8 cellular contexts compared by ENCODE assay signal in genomic region chr1:159015440-159015909, GRCh38. TPM values are rescaled to one million over a fixed set of nuclear protein-coding genes. Genes with fewer than 3 reads are reported as not detected.
DNase-seq lines count a peak whose midpoint lies in the region; ATAC-seq and TF ChIP-seq lines count a peak whose summit lies in the region.

No MANE protein-coding gene starts in this region.

- H3K36me3 Mint-ChIP-seq in endothelial cell (ENCODE audit: low read depth, unreplicated experiment) = peaks cover 75% of the 10 kb centered on the region
- H3K36me3 Mint-ChIP-seq in naive thymus-derived CD8-positive, alpha-beta T cell = peaks cover 13 to 66% (median 49%) of the 10 kb centered on the region in 3 donors

- H3K4me3 Mint-ChIP-seq in endothelial cell (ENCODE audit: unreplicated experiment) = peak overlapping the region; percentile 80
- H3K4me3 Mint-ChIP-seq in naive thymus-derived CD8-positive, alpha-beta T cell = peak overlapping the region; percentile 40 to 99 (median 79)

- peaks cover 0 to 56% (median 2%) of the 10 kb centered on the region in 4 donors for H3K4me1 ChIP-seq in transverse colon

- no peaks in the 10 kb centered on the region for H3K27me3 ChIP-seq in transverse colon

- H3K4me3 ChIP-seq in transverse colon = no peak overlapping the region

- peak overlapping the region; percentile 25 to 90 (median 63) for H3K27ac ChIP-seq in transverse colon

- POLR2A ChIA-PET in naive thymus-derived CD8-positive, alpha-beta T cell (lab: Charles Lee) = no interaction called here

- no peak for TF ChIP-seq EP300 in transverse colon (IDR thresholded peaks at IDR 0.05; ENCODE audit: low read depth)

- H3K36me3 ChIP-seq in transverse colon = peaks cover 0 to 29% (median 3%) of the 10 kb centered on the region in 4 donors

- H3K27ac Mint-ChIP-seq in endothelial cell (ENCODE audit: unreplicated experiment) = peak overlapping the region; percentile 68
- H3K27ac Mint-ChIP-seq in naive thymus-derived CD8-positive, alpha-beta T cell = peak overlapping the region in 9 of 10 donors; percentile 36 to 99 (median 83)

- TF ChIP-seq CTCF in endothelial cell (IDR thresholded peaks at IDR 0.05; ENCODE audit: unreplicated experiment) (no peak), transverse colon (IDR thresholded peaks at IDR 0.05) (no peak)

- ATAC-seq in GM21576 (IDR thresholded peaks at IDR 0.05; ENCODE audit: unreplicated experiment) = peak; percentile 96
- ATAC-seq in naive thymus-derived CD8-positive, alpha-beta T cell = peak; percentile 81 to 91

- peaks cover 12% of the 10 kb centered on the region for H3K9me3 Mint-ChIP-seq in endothelial cell (ENCODE audit: unreplicated experiment)
- no peaks in the 10 kb centered on the region for H3K9me3 Mint-ChIP-seq in naive thymus-derived CD8-positive, alpha-beta T cell

- in situ Hi-C loops in KBM-7 (cut with MboI; ENCODE audit: low pct_unique_long_range_greater_than_20kb, low sequenced_read_pairs) (no loop called here), transverse colon (cut with MboI; ENCODE audit: low pct_ligation_motif_present in 1 of 4, low pct_unique_long_range_greater_than_20kb in 1 of 4, low sequenced_read_pairs in 3 of 4) (no loop called here)

- no peak for TF ChIP-seq POLR2A in transverse colon (IDR thresholded peaks at IDR 0.05)

- DNase-seq in EL (peak; percentile 90), KBM-7 (peak; percentile 89), endothelial cell (ENCODE audit: low spot score) (no peak), transverse colon (peak; percentile 67), DMS 273 treated with DMSO at 0.1 percent for 48 hours (lab: John Stamatoyannopoulos, UW) (no peak)
- DNase-seq in activated CD4-positive, alpha-beta T cell treated with anti-CD3 and anti-CD28 coated beads, Interleukin-2, amount 50 U/mL, for 1 hour = peak; percentile 55
- peak in 5 of 10 donors; percentile 6 to 69 (median 28) for DNase-seq in naive thymus-derived CD8-positive, alpha-beta T cell

- intact Hi-C loops in transverse colon (cut with DNase I; ENCODE audit: low total_unique reads) = no loop called here

- peaks cover 64% of the 10 kb centered on the region for H3K4me1 Mint-ChIP-seq in endothelial cell (ENCODE audit: unreplicated experiment)
- H3K4me1 Mint-ChIP-seq in naive thymus-derived CD8-positive, alpha-beta T cell = peaks cover 38 to 75% (median 68%) of the 10 kb centered on the region in 4 donors

- no peaks in the 10 kb centered on the region for H3K27me3 Mint-ChIP-seq in endothelial cell (ENCODE audit: unreplicated experiment)
- no peaks in the 10 kb centered on the region for H3K27me3 Mint-ChIP-seq in naive thymus-derived CD8-positive, alpha-beta T cell

- H3K9me3 ChIP-seq in transverse colon = no peaks in the 10 kb centered on the region

- WGBS in transverse colon (ENCODE audit: low coverage in 1 of 2), 2 donors = 52 to 58% methylated on average over 4 of the region's 4 CpGs

RNA-seq across cellular contexts. Expression of gene IFI16, which starts 5.8 kb away (rescaled TPM):
- total RNA-seq in endothelial cell (ENCODE audit: unreplicated experiment) (258 TPM), transverse colon (10 to 100 TPM; 11.1 to 36.5 (median 17.9) TPM)
- 10 to 100 TPM; 83.4 to 89.8 TPM for total RNA-seq in naive thymus-derived CD8-positive, alpha-beta T cell
- polyA plus RNA-seq in naive thymus-derived CD8-positive, alpha-beta T cell = 10 to 100 TPM; 49.2 to 55.2 (median 53.5) TPM

Comparison
In these comparisons a context has a peak if more than half of its experiments do, and no peak if none do; other contexts are left out.
1. DNase-seq: peak in EL (single experiment), KBM-7 (single experiment), activated CD4-positive, alpha-beta T cell treated with anti-CD3 and anti-CD28 coated beads, Interleukin-2, amount 50 U/mL, for 1 hour (single experiment) and transverse colon (single experiment); none in endothelial cell (single experiment) and DMS 273 treated with DMSO at 0.1 percent for 48 hours (single experiment).